15 cellular contexts compared by ENCODE assay signal in the genomic region with DNA sequence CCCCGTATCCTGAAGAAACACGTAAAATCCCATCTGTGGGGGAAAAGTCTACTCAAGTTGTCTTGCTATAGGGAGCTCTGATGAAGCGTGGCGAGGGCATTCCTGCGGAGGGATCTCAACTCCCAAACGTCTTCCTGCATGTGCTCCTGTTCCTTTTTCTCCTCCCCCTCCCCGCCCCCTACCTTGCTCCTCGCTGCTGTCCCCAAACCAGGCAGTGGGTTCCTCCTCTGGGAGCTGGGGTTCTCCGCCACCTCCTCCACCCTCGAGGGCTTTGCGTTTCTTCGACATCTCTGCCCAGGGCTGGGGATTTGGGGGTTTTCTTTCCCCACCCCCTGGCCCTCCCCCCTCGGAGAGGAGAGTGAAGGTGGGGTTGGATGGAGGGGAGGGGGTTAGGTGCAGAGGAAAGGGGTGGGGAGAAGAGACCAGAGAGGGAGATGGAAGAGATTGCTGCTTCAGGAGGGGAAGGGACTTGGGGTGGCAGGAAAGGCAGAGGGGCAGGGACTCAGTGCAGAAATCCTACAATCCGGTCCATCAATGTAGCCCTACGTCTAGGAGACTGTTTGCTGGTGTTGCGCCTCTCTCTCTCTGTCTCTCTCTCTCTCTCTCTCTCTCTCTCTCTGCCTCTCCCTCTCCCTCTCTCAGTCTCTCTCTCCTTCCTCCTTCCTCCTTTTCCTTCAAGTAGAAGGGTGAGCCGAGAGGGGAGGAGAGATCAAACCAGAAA.
DNase-seq lines count a peak whose midpoint lies in the region; ATAC-seq, FAIRE-seq and TF ChIP-seq lines count a peak whose summit lies in the region.
"Had no signal": no experiment of that assay in that cellular context is flagged by ENCODE, and none has a peak within 500 bp of the region (broad histone marks: within the 10 kb centered on the region; RNA-seq: fewer than 3 reads in every experiment).

No MANE protein-coding gene starts in this region.

- no peak for TF ChIP-seq POLR2A in thyroid gland (IDR thresholded peaks at IDR 0.05)

- intact Hi-C loops in heart right ventricle (cut with DNase I) (loop anchor here in 3 of 10 donors (10.0 kb wide), 1 partner anchor 91 kb away; no protein-coding TSS in a partner anchor), cardiac septum (cut with DNase I) (loop anchor here (10.0 kb wide), 1 partner anchor 109 kb away; no protein-coding TSS in a partner anchor), kidney (cut with DNase I) (no loop called here), thyroid gland (cut with DNase I) (no loop called here)

- no peak for DNase-seq in heart right ventricle
- DNase-seq in cardiac septum (ENCODE audit: low spot score) = no peak
- DNase-seq in cerebellum (ENCODE audit: low spot score) = peak; percentile 56
- no peak for DNase-seq in kidney
- DNase-seq in thyroid gland = no peak
- no peak for DNase-seq in NCI-H345 (lab: John Stamatoyannopoulos, UW)
- DNase-seq in HK-2 (ENCODE audit: unreplicated experiment) = no peak
- DNase-seq: DMS 273 treated with DMSO at 0.1 percent for 48 hours; foreskin keratinocyte; left colon; stimulated activated CD4-positive, alpha-beta T cell treated with anti-CD3 and anti-CD28 coated beads, Interleukin-15, amount 100 ng/mL, for 24 hours; stimulated activated CD8-positive, alpha-beta memory T cell treated with anti-CD3 and anti-CD28 coated beads, Interleukin-4, amount 100 ng/mL, for 48 hours had no signal

- H3K36me3 ChIP-seq in heart right ventricle = no peaks in the 10 kb centered on the region
- H3K36me3 ChIP-seq in kidney (ENCODE audit: control insufficient read depth in 1 of 2, insufficient read depth in 2 of 2, low read length in 2 of 2) = no peaks in the 10 kb centered on the region
- H3K36me3 ChIP-seq in thyroid gland = no peaks in the 10 kb centered on the region
- H3K36me3 ChIP-seq: MG63 had no signal

- TF ChIP-seq CTCF in heart right ventricle (IDR thresholded peaks at IDR 0.05) (no peak), kidney (IDR thresholded peaks at IDR 0.05; ENCODE audit: borderline replicate concordance, extremely low read depth, insufficient read depth) (no peak), thyroid gland (IDR thresholded peaks at IDR 0.05) (peak in 2 of 6 experiments; percentile 5 to 18)

- WGBS in heart right ventricle, 2 donors = 25 to 34% methylated on average over 17 of the region's 17 CpGs
- 14 to 18% methylated on average over 17 of the region's 17 CpGs for WGBS in thyroid gland, 2 donors

- H3K9me3 ChIP-seq in heart right ventricle (no peaks in the 10 kb centered on the region), kidney (ENCODE audit: control insufficient read depth in 1 of 2, low read length in 2 of 2) (no peaks in the 10 kb centered on the region), thyroid gland (no peaks in the 10 kb centered on the region)
- H3K9me3 ChIP-seq: MG63 had no signal

- peak overlapping the region in 1 of 2 donors; percentile 55 for H3K9ac ChIP-seq in kidney (ENCODE audit: low read length in 2 of 2)

- no peak for FAIRE-seq in kidney (lab: Jason Lieb, UNC)

- H3K27me3 ChIP-seq in heart right ventricle (peaks cover 7 to 59% (median 35%) of the 10 kb centered on the region in 7 donors), thyroid gland (no peaks in the 10 kb centered on the region)

- ATAC-seq in heart right ventricle (peak in 1 of 8 donors; percentile 3), GM19395 (IDR thresholded peaks at IDR 0.05; ENCODE audit: unreplicated experiment) (no peak)
- ATAC-seq: activated naive CD4-positive, alpha-beta T cell treated with anti-CD3 and anti-CD28 coated beads, Interleukin-2, amount 50 U/mL, for 72 hours; foreskin keratinocyte; left colon had no signal

- H3K27ac ChIP-seq in heart right ventricle (peak overlapping the region in 1 of 10 donors; percentile 77), kidney (ENCODE audit: low read depth in 2 of 2, low read length in 2 of 2) (no peak overlapping the region), thyroid gland (peak overlapping the region in 2 of 3 donors; percentile 46 to 81)
- H3K27ac ChIP-seq: foreskin keratinocyte had no signal

- peaks cover 0 to 22% (median 9%) of the 10 kb centered on the region in 9 donors for H3K4me1 ChIP-seq in heart right ventricle
- peaks cover 0 to 6% of the 10 kb centered on the region in 2 donors for H3K4me1 ChIP-seq in kidney (ENCODE audit: control insufficient read depth in 1 of 2, insufficient read depth in 1 of 2, low read depth in 1 of 2, low read length in 2 of 2)
- peaks cover 9 to 24% of the 10 kb centered on the region in 2 donors for H3K4me1 ChIP-seq in thyroid gland
- H3K4me1 ChIP-seq: foreskin keratinocyte had no signal

- H3K4me3 ChIP-seq in heart right ventricle (peak overlapping the region in 8 of 10 donors; percentile 33 to 66 (median 56)), kidney (ENCODE audit: low read length in 2 of 2) (peak overlapping the region; percentile 49 to 69), thyroid gland (replicated peaks in 1 of 3) (peak overlapping the region in 1 of 3 donors; percentile 49)

Comparison
In these comparisons a context has a peak if more than half of its experiments do, and no peak if none do; other contexts are left out.
1. H3K27ac ChIP-seq: peak in thyroid gland (2 of 3); none in kidney (0 of 2).